ENCODE assay signal across 16 cellular contexts in genomic region chr9:27086818-27087680, GRCh38. TPM values are rescaled to one million over a fixed set of nuclear protein-coding genes. Genes with fewer than 3 reads are reported as not detected.
DNase-seq lines count a peak whose midpoint lies in the region; ATAC-seq and TF ChIP-seq lines count a peak whose summit lies in the region.
"Had no signal": no experiment of that assay in that cellular context is flagged by ENCODE, and none has a peak within 500 bp of the region (broad histone marks: within the 10 kb centered on the region; RNA-seq: fewer than 3 reads in every experiment).

No MANE protein-coding gene starts in this region.

- H3K4me1 ChIP-seq in osteoblast (ENCODE audit: insufficient read depth, low read length) (peaks cover 52% of the 10 kb centered on the region), gastrocnemius medialis (no peaks in the 10 kb centered on the region)
- H3K4me1 ChIP-seq: BE2C, uterus had no signal

- intact Hi-C loops in gastrocnemius medialis (cut with DNase I; ENCODE audit: low total_unique reads) = loop anchor here (2.0 kb wide), 1 partner anchor 34 kb away; no protein-coding TSS in a partner anchor

- H3K9me3 ChIP-seq in osteoblast (ENCODE audit: low read depth, low read length) (no peaks in the 10 kb centered on the region), gastrocnemius medialis (no peaks in the 10 kb centered on the region)
- H3K9me3 ChIP-seq: BE2C, uterus had no signal

- no peaks in the 10 kb centered on the region for H3K79me2 ChIP-seq in osteoblast (ENCODE audit: insufficient read depth, low read length)

- H3K27ac ChIP-seq in osteoblast (ENCODE audit: low read depth, low read length) = peak overlapping the region; percentile 95
- no peak overlapping the region for H3K27ac ChIP-seq in gastrocnemius medialis

- H2AFZ ChIP-seq in osteoblast (ENCODE audit: low read length) = no peak overlapping the region

- peak overlapping the region; percentile 66 for H3K4me2 ChIP-seq in osteoblast (ENCODE audit: insufficient read depth, low read length)

- H3K4me3 ChIP-seq in fibroblast of mammary gland (ENCODE audit: control insufficient read depth, low read depth, low read length) (no peak overlapping the region), osteoblast (ENCODE audit: insufficient read depth, low read length) (no peak overlapping the region), gastrocnemius medialis (no peak overlapping the region)
- H3K4me3 ChIP-seq: uterus had no signal

- DNase-seq in AG20443 (ENCODE audit: low spot score) (peak; percentile 30), OCI-M1 (lab: John Stamatoyannopoulos, UW) (peak; percentile 7), fibroblast of mammary gland (ENCODE audit: low read depth) (peak; percentile 35), osteoblast (ENCODE audit: insufficient read length, low spot score, missing footprints) (peak; percentile 88), NCI-H2196 (lab: John Stamatoyannopoulos, UW; ENCODE audit: unreplicated experiment) (no peak), gastrocnemius medialis (no peak), DMS53 (lab: John Stamatoyannopoulos, UW) (no peak)
- DNase-seq: activated B cell treated with CpG ODN at 0.5 μM for 24 hours; activated CD8-positive, alpha-beta memory T cell treated with anti-CD3 and anti-CD28 coated beads, Interleukin-2, amount 50 U/mL, for 4 hours; BE2C; KBM-7; NCI-H2081 treated with DMSO at 0.1 percent for 48 hours; nucleus accumbens; uterus had no signal

- H3K27me3 ChIP-seq in osteoblast (ENCODE audit: insufficient read depth, low read length) = no peaks in the 10 kb centered on the region
- H3K27me3 ChIP-seq in gastrocnemius medialis = no peaks in the 10 kb centered on the region
- H3K27me3 ChIP-seq: BE2C, uterus had no signal

- H3K36me3 ChIP-seq in osteoblast (ENCODE audit: insufficient read depth, low read length) (no peaks in the 10 kb centered on the region), gastrocnemius medialis (no peaks in the 10 kb centered on the region)
- H3K36me3 ChIP-seq: BE2C, uterus had no signal

- in situ Hi-C loops in gastrocnemius medialis (cut with MboI; ENCODE audit: low sequenced_read_pairs in 4 of 4) = no loop called here

- TF ChIP-seq CTCF in fibroblast of mammary gland (conservative IDR thresholded peaks at IDR 0.05; ENCODE audit: control insufficient read depth, insufficient read depth, low read depth, low read length) = no peak
- TF ChIP-seq CTCF in osteoblast (IDR thresholded peaks at IDR 0.05; ENCODE audit: extremely low read depth, low read depth, low read length) = no peak
- TF ChIP-seq CTCF in gastrocnemius medialis (IDR thresholded peaks at IDR 0.05 in 4 of 5, conservative IDR thresholded peaks at IDR 0.05 in 1 of 5) = no peak

- ATAC-seq in gastrocnemius medialis (no peak), GM19452 (IDR thresholded peaks at IDR 0.05; ENCODE audit: unreplicated experiment) (no peak)
- ATAC-seq: left lobe of liver had no signal

- H4K20me1 ChIP-seq in osteoblast (ENCODE audit: insufficient read depth, low read length) = no peaks in the 10 kb centered on the region

- no peak for TF ChIP-seq POLR2A in gastrocnemius medialis (IDR thresholded peaks at IDR 0.05)

RNA-seq across cellular contexts. Expression of gene TEK, which starts 22.0 kb away (rescaled TPM):
- total RNA-seq in osteoblast (4.1 and 8.3 TPM in 2 replicates), gastrocnemius medialis (1 to 10 TPM; 8.1 to 9.0 (median 8.4) TPM)
- total RNA-seq: activated B cell treated with CpG ODN at 0.5 μM for 24 hours had no signal

Comparison
In these comparisons a context has a peak if more than half of its experiments do, and no peak if none do; other contexts are left out.
1. DNase-seq: peak in AG20443 (single experiment), OCI-M1 (single experiment), fibroblast of mammary gland (single experiment) and osteoblast (single experiment); none in NCI-H2196 (single experiment), gastrocnemius medialis (0 of 2) and DMS53 (single experiment).